11 cellular contexts compared by ENCODE assay signal in genomic region chr3:30642715-30643361, GRCh38. TPM values are rescaled to one million over a fixed set of nuclear protein-coding genes. Genes with fewer than 3 reads are reported as not detected.
A peak's percentile ranks its signal among the peaks of the same experiment; 100 is the strongest.
DNase-seq lines count a peak whose midpoint lies in the region; ATAC-seq, FAIRE-seq and TF ChIP-seq lines count a peak whose summit lies in the region.
"Had no signal": no experiment of that assay in that cellular context is flagged by ENCODE, and none has a peak within 500 bp of the region (broad histone marks: within the 10 kb centered on the region; RNA-seq: fewer than 3 reads in every experiment).

No MANE protein-coding gene starts in this region.

- H3K27me3 Mint-ChIP-seq in nephron (ENCODE audit: low read depth), result no peaks in the 10 kb centered on the region

- in situ Hi-C loops in GM12878 (cut with MboI), result no loop called here

- peaks cover 75% of the 10 kb centered on the region for H3K4me1 ChIP-seq in DND-41 (ENCODE audit: insufficient read depth, low read length)
- peaks cover 28% of the 10 kb centered on the region for H3K4me1 ChIP-seq in GM12878 (ENCODE audit: control insufficient read depth, insufficient read depth, low read length)

- POLR2A ChIA-PET in GM12878 (lab: Charles Lee), result no interaction called here

- H2AFZ ChIP-seq in DND-41 (ENCODE audit: low read depth, low read length) (no peak overlapping the region), GM12878 (ENCODE audit: control insufficient read depth, low read depth, low read length) (no peak overlapping the region)

- peaks cover 34% of the 10 kb centered on the region for H3K36me3 Mint-ChIP-seq in nephron (ENCODE audit: low read depth)

- H4K20me1 ChIP-seq in DND-41 (ENCODE audit: insufficient read depth, low read length), result peaks cover 29% of the 10 kb centered on the region
- no peaks in the 10 kb centered on the region for H4K20me1 ChIP-seq in GM12878 (ENCODE audit: control insufficient read depth, insufficient read depth)

- CTCF ChIA-PET in GM12878 (lab: Yijun Ruan, JAX), result interaction anchor here (0.9 to 1.0 kb wide), 2 partner anchors 15 to 51 kb away, joined by 3 to 4 read pairs; no protein-coding TSS in a partner anchor

- 0 out of 4 replicates have a peak, but pooled peaks of 1 of the 2 experiments have one; percentile 5 for TF ChIP-seq EP300 in GM12878 (IDR thresholded peaks at IDR 0.05; ENCODE audit: borderline replicate concordance in 1 of 2, control insufficient read depth in 1 of 2, low read depth in 2 of 2, low read length in 2 of 2)

- H3K36me3 ChIP-seq in DND-41 (ENCODE audit: insufficient read depth, low read length) (peaks cover 26% of the 10 kb centered on the region), GM12878 (ENCODE audit: control insufficient read depth in 2 of 2, insufficient read depth in 2 of 2, low read length in 1 of 2) (no peaks in the 10 kb centered on the region)

- FAIRE-seq in GM12878 (lab: Jason Lieb, UNC), result no peak

- no peak overlapping the region; the same call in 1 of the 2 replicates for H3K4me2 ChIP-seq in DND-41 (ENCODE audit: insufficient read depth, low read length)
- H3K4me2 ChIP-seq in GM12878 (ENCODE audit: control insufficient read depth, insufficient read depth), result peak overlapping the region; percentile 44

- no peaks in the 10 kb centered on the region for H3K9me3 ChIP-seq in DND-41 (ENCODE audit: insufficient read depth, low read length, severe bottlenecking)
- H3K9me3 ChIP-seq in GM12878 (replicated peaks; ENCODE audit: control insufficient read depth, insufficient read depth, low read length), result no peaks in the 10 kb centered on the region; the same call in 2 of the 3 replicates
- H3K9me3 ChIP-seq: SJCRH30 had no signal

- H3K4me3 Mint-ChIP-seq in nephron, result no peak overlapping the region

- intact Hi-C loops in GM12878 (cut with micrococcal nuclease; ENCODE audit: unreplicated experiment), result no loop called here

- H3K4me1 Mint-ChIP-seq in nephron, result peaks cover 46% of the 10 kb centered on the region

- H3K27me3 ChIP-seq in DND-41 (ENCODE audit: insufficient read depth, low read length, poor library complexity) (no peaks in the 10 kb centered on the region), GM12878 (replicated peaks in 1 of 2; ENCODE audit: control insufficient read depth in 2 of 2, insufficient read depth in 2 of 2, low read length in 1 of 2) (no peaks in the 10 kb centered on the region; a peak in 1 of 4 replicates)
- H3K27me3 ChIP-seq: SJCRH30 had no signal

- RAD21 ChIA-PET in GM12878 (lab: Charles Lee; ENCODE audit: unreplicated experiment), result no interaction called here

- TF ChIP-seq POLR2A in GM12878 (IDR thresholded peaks at IDR 0.05; ENCODE audit: low read depth, low read length), result no peak

- H3K27ac ChIP-seq in DND-41 (ENCODE audit: low read length) (peak overlapping the region; percentile 79), GM12878 (ENCODE audit: control insufficient read depth, insufficient read depth) (no peak overlapping the region)
- H3K27ac ChIP-seq: SJCRH30 had no signal

- H3K9ac ChIP-seq in DND-41 (ENCODE audit: low read depth, low read length) (peak overlapping the region; percentile 33), GM12878 (ENCODE audit: control insufficient read depth, insufficient read depth, low read length) (no peak overlapping the region)

- peak; percentile 35 for DNase-seq in DND-41
- DNase-seq in Jurkat, Clone E6-1 (ENCODE audit: low read depth, low spot score), result peak; percentile 79
- DNase-seq in GM12878 (ENCODE audit: low read depth, low spot score), result no peak
- no peak for DNase-seq in epidermal melanocyte (ENCODE audit: insufficient read length, low spot score)
- no peak for DNase-seq in NCI-H748 (lab: John Stamatoyannopoulos, UW; ENCODE audit: unreplicated experiment)
- DNase-seq: posterior cingulate gyrus; SJCRH30; stimulated activated naive CD4-positive, alpha-beta T cell had no signal

- TF ChIP-seq CTCF in DND-41 (IDR thresholded peaks at IDR 0.05; ENCODE audit: borderline replicate concordance, extremely low read depth, low read length, poor library complexity, severe bottlenecking) (no peak), GM12878 (IDR thresholded peaks at IDR 0.05 in 2 of 3, conservative IDR thresholded peaks at IDR 0.05 in 1 of 3; ENCODE audit: control insufficient read depth in 2 of 3, extremely low read depth in 1 of 3, insufficient read depth in 1 of 3, low read depth in 3 of 3, low read length in 3 of 3) (no peak), nephron (IDR thresholded peaks at IDR 0.05; ENCODE audit: unreplicated experiment in 3 of 3) (no peak)

- H3K9me3 Mint-ChIP-seq in nephron, result no peaks in the 10 kb centered on the region

- ATAC-seq in DND-41 (ENCODE audit: insufficient read depth, low read depth) (peak; percentile 58), GM12878 (peak; percentile 40), HG02885 (IDR thresholded peaks at IDR 0.05; ENCODE audit: poor library complexity, unreplicated experiment) (no peak), GM18858 (IDR thresholded peaks at IDR 0.05; ENCODE audit: unreplicated experiment) (no peak)

- SMC1A ChIA-PET in GM12878 (lab: Charles Lee; ENCODE audit: uncharacterized antibody, unreplicated experiment), result interaction anchor here (1.3 to 4.6 kb wide), 2 partner anchors 11 to 16 kb away, joined by 4 to 23 read pairs; no protein-coding TSS in a partner anchor

- WGBS in GM12878 (ENCODE audit: insufficient coverage, insufficient replicate concordance, low lambda C conversion rate, missing lambda C conversion rate), result 31% methylated on average over 4 of the region's 4 CpGs

- BruUV-seq in GM12878 (replicated peaks; lab: Mats Ljungman, UMichigan), result no TSS peak

- H3K4me3 ChIP-seq in DND-41 (ENCODE audit: low read depth in 1 of 2, low read length in 2 of 2), result no peak overlapping the region
- peak overlapping the region; percentile 13; the same call in 1 of the 2 replicates for H3K4me3 ChIP-seq in Jurkat, Clone E6-1 (ENCODE audit: low read length)
- H3K4me3 ChIP-seq in GM12878, result no peak overlapping the region
- H3K4me3 ChIP-seq: SJCRH30 had no signal

- no peak for TF ChIP-seq RAD21 in GM12878 (IDR thresholded peaks at IDR 0.05; ENCODE audit: insufficient read depth, low read depth, low read length)

- peak overlapping the region in 2 of 3 experiments; percentile 20 to 44 for H3K27ac Mint-ChIP-seq in nephron

- H3K79me2 ChIP-seq in DND-41 (ENCODE audit: insufficient read depth, low read length), result peaks cover 77% of the 10 kb centered on the region
- H3K79me2 ChIP-seq in GM12878 (ENCODE audit: control insufficient read depth, insufficient read depth, low read length), result no peaks in the 10 kb centered on the region

TF ChIP-seq in GM12878, 131 proteins besides CTCF, POLR2A, EP300 and RAD21 (continues in another document):
- TF ChIP-seq ZBED1 (IDR thresholded peaks at IDR 0.05; ENCODE audit: borderline replicate concordance) (no peak), MEF2A (IDR thresholded peaks at IDR 0.05; ENCODE audit: insufficient read depth, low read depth, low read length) (0 out of 2 replicates have a peak, but pooled peaks have one; percentile 66), ZBTB11 (CRISPR knock-in tag; IDR thresholded peaks at IDR 0.05) (no peak)

RNA-seq across cellular contexts. Expression of gene TGFBR2, which starts 36.4 kb away (rescaled TPM):
- 10.0 TPM for polyA plus RNA-seq in Jurkat, Clone E6-1 (2012; ENCODE audit: insufficient read depth, insufficient read length)
- 0.27 and 0.47 TPM in 2 replicates for total RNA-seq in GM12878 (2013; cell fraction: nucleolus; rRNA removed)
- total RNA-seq in GM12878 (2014; rRNA removed) (0.16 and 0.17 TPM in 2 replicates), GM12878 (2014; rRNA removed; fragmentation: Illumina TruSeq; extraction: Trizol) (0.18 TPM in 2 replicates), GM12878 (2021) (0.48 and 0.62 TPM in 2 replicates)
- 0.14 TPM for polyA plus RNA-seq in GM12878 (2011; ENCODE audit: low read depth)
- polyA plus RNA-seq in GM12878 (2011; rRNA removed) (0.98 and 1.2 TPM in 2 replicates), GM12878 (2014; fragmentation: Illumina TruSeq; extraction: Trizol) (0.13 and 0.19 TPM in 2 replicates), GM12878 (2014; fragmentation: Nextera tagmentation; extraction: Ambion mirVana) (under 1 TPM; 0.02 to 0.03 TPM), GM12878 (2014; rRNA removed) (0.08 and 0.26 TPM in 2 replicates), GM12878 (2016; fragmentation: Nextera tagmentation; extraction: Ambion mirVana) (under 1 TPM in 1 of 2 experiments, not detected in 1; 0.03 TPM)
- 0.73 and 0.74 TPM in 2 replicates for polyA plus RNA-seq in GM12878 (2011; cell fraction: cytosol; rRNA removed)
- 0.78 and 0.79 TPM in 2 replicates for polyA plus RNA-seq in GM12878 (2011; cell fraction: nucleus; rRNA removed)
- polyA plus RNA-seq in GM12878 (2012), result 0.20 TPM in 2 replicates
- 1.4 and 2.2 TPM in 2 replicates for polyA minus RNA-seq in GM12878 (2011; rRNA and poly(A)+ RNA removed)
- 0.73 and 0.80 TPM in 2 replicates for polyA minus RNA-seq in GM12878 (2011; cell fraction: cytosol; rRNA and poly(A)+ RNA removed)
- polyA minus RNA-seq in GM12878 (2011; cell fraction: nucleus; rRNA and poly(A)+ RNA removed), result 0.97 and 1.4 TPM in 2 replicates

Comparison
In these comparisons a context has a peak if more than half of its experiments do, and no peak if none do; other contexts are left out.
1. ATAC-seq: peak in DND-41 (single experiment) and GM12878 (single experiment); none in HG02885 (single experiment) and GM18858 (single experiment).
2. DNase-seq: peak in DND-41 (single experiment) and Jurkat, Clone E6-1 (single experiment); none in GM12878 (single experiment), epidermal melanocyte (single experiment) and NCI-H748 (single experiment).